In genomic region chr7:157021893-157022680, GRCh38 we compare ENCODE assay signal across 23 cellular contexts. TPM values are rescaled to one million over a fixed set of nuclear protein-coding genes. Genes with fewer than 3 reads are reported as not detected.
DNase-seq lines count a peak whose midpoint lies in the region; ATAC-seq, FAIRE-seq and TF ChIP-seq lines count a peak whose summit lies in the region.
"Had no signal": no experiment of that assay in that cellular context is flagged by ENCODE, and none has a peak within 500 bp of the region (broad histone marks: within the 10 kb centered on the region; RNA-seq: fewer than 3 reads in every experiment).

No MANE protein-coding gene starts in this region.

- no peak overlapping the region for H3K4ac ChIP-seq in IMR-90 (ENCODE audit: low read depth, low read length)
- H3K4ac ChIP-seq in neuronal stem cell (ENCODE audit: low read length), result no peak overlapping the region
- no peak overlapping the region for H3K4ac ChIP-seq in trophoblast cell (ENCODE audit: low read depth, low read length)

- FAIRE-seq in A549 (lab: Jason Lieb, UNC) (no peak), endothelial cell of umbilical vein (lab: Jason Lieb, UNC) (no peak)
- FAIRE-seq: D721Med had no signal

- H3K56ac ChIP-seq in IMR-90 (ENCODE audit: extremely low read depth, insufficient read depth, low read length), result no peak overlapping the region

- H4K12ac ChIP-seq in trophoblast cell (ENCODE audit: low read depth, low read length), result no peak overlapping the region

- H2AK5ac ChIP-seq in IMR-90 (ENCODE audit: low read depth, low read length) (no peak overlapping the region), neuronal stem cell (ENCODE audit: low read depth, low read length) (peak overlapping the region; percentile 56), trophoblast cell (ENCODE audit: low read length) (no peak overlapping the region)

- H2BK20ac ChIP-seq in IMR-90 (ENCODE audit: low read depth, low read length), result no peak overlapping the region

- H3K79me1 ChIP-seq in IMR-90 (ENCODE audit: low read depth in 1 of 2, low read length in 2 of 2) (no peaks in the 10 kb centered on the region), neuronal stem cell (ENCODE audit: low read depth, low read length) (no peaks in the 10 kb centered on the region), trophoblast cell (ENCODE audit: low read length) (no peaks in the 10 kb centered on the region)

- H3K9me3 ChIP-seq in A549, result no peaks in the 10 kb centered on the region
- H3K9me3 ChIP-seq in IMR-90 (ENCODE audit: control insufficient read depth, insufficient read depth, low read length), result peaks cover 7% of the 10 kb centered on the region; the same call in 1 of the 2 replicates
- no peaks in the 10 kb centered on the region for H3K9me3 ChIP-seq in endothelial cell of umbilical vein (replicated peaks; ENCODE audit: control insufficient read depth, insufficient read depth, low read length)
- H3K9me3 ChIP-seq in neuronal stem cell (replicated peaks in 1 of 2; ENCODE audit: control insufficient read depth in 2 of 2, insufficient read depth in 1 of 2, low read depth in 1 of 2, low read length in 2 of 2), result peaks cover 0 to 4% of the 10 kb centered on the region in 2 donors
- H3K9me3 ChIP-seq in trophoblast cell (ENCODE audit: insufficient read depth, low read depth, low read length), result peaks cover 11% of the 10 kb centered on the region
- H3K9me3 ChIP-seq in PC-3 (ENCODE audit: low read length), result no peaks in the 10 kb centered on the region
- H3K9me3 ChIP-seq in GM23248 (ENCODE audit: low read depth), result no peaks in the 10 kb centered on the region

- 72% methylated on average over 27 of the region's 28 CpGs for WGBS in A549 (ENCODE audit: missing lambda C conversion rate)
- WGBS in IMR-90 (ENCODE audit: extremely low coverage in 2 of 2, insufficient read length in 1 of 2), 2 experiments, result 0% methylated on average over 3 of the region's 28 CpGs; no CpG with 5 or more reads in 1 of the 2 experiments
- WGBS in neuronal stem cell (ENCODE audit: extremely low coverage in 2 of 2, insufficient read length in 2 of 2, insufficient replicate concordance in 1 of 2), 2 donors, result no CpG with 5 or more reads among the region's 28 CpGs
- WGBS in trophoblast cell (ENCODE audit: extremely low coverage, insufficient coverage, insufficient read length), result no CpG with 5 or more reads among the region's 28 CpGs
- WGBS in GM23248 (ENCODE audit: low coverage in 1 of 2, low lambda C conversion rate in 2 of 2, missing lambda C conversion rate in 2 of 2), 2 experiments, result 6% methylated on average over 21 to 28 of the region's 28 CpGs

- dilution Hi-C loops in IMR-90 (cut with HindIII; ENCODE audit: low sequenced_read_pairs, unreplicated experiment) (no loop called here), endothelial cell of umbilical vein (cut with MboI; ENCODE audit: extremely low pct_ligation_motif_present, low sequenced_read_pairs) (no loop called here)

- H3K36me3 ChIP-seq in IMR-90 (ENCODE audit: control insufficient read depth, insufficient read depth, low read length) (no peaks in the 10 kb centered on the region), endothelial cell of umbilical vein (ENCODE audit: control insufficient read depth in 2 of 2, extremely low read depth in 1 of 2, insufficient read depth in 2 of 2, low read length in 2 of 2) (no peaks in the 10 kb centered on the region), neuronal stem cell (replicated peaks in 1 of 2; ENCODE audit: control insufficient read depth in 2 of 2, insufficient read depth in 2 of 2, low read length in 2 of 2) (no peaks in the 10 kb centered on the region), trophoblast cell (ENCODE audit: control insufficient read depth in 1 of 2, insufficient read depth in 2 of 2, low read length in 2 of 2) (no peaks in the 10 kb centered on the region), PC-3 (ENCODE audit: low read depth, low read length) (no peaks in the 10 kb centered on the region), GM23248 (ENCODE audit: low read depth) (no peaks in the 10 kb centered on the region)

- H3K9ac ChIP-seq in IMR-90 (ENCODE audit: low read depth, low read length), result no peak overlapping the region
- H3K9ac ChIP-seq in endothelial cell of umbilical vein (replicated peaks; ENCODE audit: extremely low read depth, insufficient read depth, low read length), result no peak overlapping the region
- no peak overlapping the region for H3K9ac ChIP-seq in neuronal stem cell (ENCODE audit: low read depth, low read length, poor library complexity)
- H3K9ac ChIP-seq in trophoblast cell (ENCODE audit: low read length), result no peak overlapping the region
- no peak overlapping the region for H3K9ac ChIP-seq in PC-3 (ENCODE audit: low read length)
- no peak overlapping the region for H3K9ac ChIP-seq in GM23248

- H2BK15ac ChIP-seq in IMR-90 (ENCODE audit: low read depth, low read length), result no peak overlapping the region
- H2BK15ac ChIP-seq in neuronal stem cell (ENCODE audit: low read length), result no peak overlapping the region

- H3K9me1 ChIP-seq in IMR-90 (ENCODE audit: insufficient read depth, low read length) (no peaks in the 10 kb centered on the region), endothelial cell of umbilical vein (replicated peaks; ENCODE audit: control insufficient read depth, extremely low read depth, insufficient read depth, low read length) (no peaks in the 10 kb centered on the region)

- no peak for TF ChIP-seq EP300 in A549 (IDR thresholded peaks at IDR 0.05)

- intact Hi-C loops in IMR-90 (cut with micrococcal nuclease) (no loop called here), endothelial cell of umbilical vein (cut with micrococcal nuclease) (no loop called here), PC-3 (cut with micrococcal nuclease) (loop anchor here (10.0 kb wide), 1 partner anchor 113 kb away; the partner anchor contains the start of gene UBE3C)

- no peaks in the 10 kb centered on the region; the same call in 2 of the 3 replicates for H3K4me1 ChIP-seq in A549
- no peaks in the 10 kb centered on the region for H3K4me1 ChIP-seq in IMR-90 (ENCODE audit: control insufficient read depth, insufficient read depth, low read length)
- no peaks in the 10 kb centered on the region for H3K4me1 ChIP-seq in endothelial cell of umbilical vein (ENCODE audit: control insufficient read depth, extremely low read depth, insufficient read depth, low read length)
- H3K4me1 ChIP-seq in neuronal stem cell (ENCODE audit: control insufficient read depth in 2 of 2, insufficient read depth in 1 of 2, low read depth in 1 of 2, low read length in 2 of 2), result peaks cover 0 to 2% of the 10 kb centered on the region in 2 donors
- H3K4me1 ChIP-seq in trophoblast cell (ENCODE audit: control insufficient read depth in 1 of 2, insufficient read depth in 2 of 2, low read length in 2 of 2), result peaks cover 2 to 10% of the 10 kb centered on the region in 2 experiments
- H3K4me1 ChIP-seq in PC-3 (ENCODE audit: insufficient read depth, low read length), result no peaks in the 10 kb centered on the region
- H3K4me1 ChIP-seq in GM23248 (ENCODE audit: insufficient read depth), result no peaks in the 10 kb centered on the region

- H2BK12ac ChIP-seq in neuronal stem cell (ENCODE audit: low read length) (no peak overlapping the region), trophoblast cell (ENCODE audit: low read length) (no peak overlapping the region)

- CTCF ChIA-PET in A549 (lab: Yijun Ruan, JAX) (interaction anchor here (1.1 to 1.6 kb wide), 2 partner anchors 12 to 252 kb away, joined by 3 read pairs; partner anchors contain the start of gene MNX1), IMR-90 (lab: Yijun Ruan, JAX) (no interaction called here), endothelial cell of umbilical vein (lab: Charles Lee) (no interaction called here), PC-3 (lab: Charles Lee) (no interaction called here)

- H3K27me3 ChIP-seq in IMR-90 (ENCODE audit: control insufficient read depth, insufficient read depth, low read length) (peaks cover 79% of the 10 kb centered on the region), endothelial cell of umbilical vein (ENCODE audit: control insufficient read depth in 2 of 2, insufficient read depth in 2 of 2, low read length in 2 of 2) (peaks cover 79 to 88% of the 10 kb centered on the region in 2 experiments), neuronal stem cell (ENCODE audit: control insufficient read depth in 3 of 3, insufficient read depth in 3 of 3, low read depth in 1 of 3, low read length in 3 of 3) (peaks cover 58 to 100% (median 90%) of the 10 kb centered on the region in 3 experiments), trophoblast cell (ENCODE audit: insufficient read depth, low read length) (peaks cover 81% of the 10 kb centered on the region), PC-3 (ENCODE audit: low read length) (peaks cover 89% of the 10 kb centered on the region), GM23248 (replicated peaks; ENCODE audit: insufficient read depth) (peaks cover 100% of the 10 kb centered on the region)

- H4K8ac ChIP-seq in IMR-90 (ENCODE audit: low read depth in 2 of 2, low read length in 2 of 2), result no peak overlapping the region
- H4K8ac ChIP-seq in neuronal stem cell (ENCODE audit: low read depth, low read length), result no peak overlapping the region
- no peak overlapping the region for H4K8ac ChIP-seq in trophoblast cell (ENCODE audit: low read depth, low read length)

- peak overlapping the region; percentile 13 for H2AFZ ChIP-seq in IMR-90 (replicated peaks; ENCODE audit: low read length, poor library complexity)
- H2AFZ ChIP-seq in endothelial cell of umbilical vein (ENCODE audit: low read depth, low read length), result no peak overlapping the region
- peak overlapping the region; percentile 65 for H2AFZ ChIP-seq in neuronal stem cell (ENCODE audit: low read length)
- no peak overlapping the region for H2AFZ ChIP-seq in trophoblast cell (ENCODE audit: insufficient read depth, low read length, poor library complexity)
- H2AFZ ChIP-seq in PC-3 (ENCODE audit: low read length), result no peak overlapping the region
- H2AFZ ChIP-seq in GM23248, result no peak overlapping the region

- no peak overlapping the region for H3K27ac ChIP-seq in A549
- H3K27ac ChIP-seq in IMR-90 (ENCODE audit: insufficient read depth, low read length), result no peak overlapping the region
- H3K27ac ChIP-seq in endothelial cell of umbilical vein (ENCODE audit: insufficient read depth, low read depth, low read length), result no peak overlapping the region
- no peak overlapping the region for H3K27ac ChIP-seq in neuronal stem cell (replicated peaks; ENCODE audit: low read length)
- H3K27ac ChIP-seq in trophoblast cell (ENCODE audit: low read depth, low read length), result no peak overlapping the region
- H3K27ac ChIP-seq in PC-3 (ENCODE audit: low read length), result no peak overlapping the region
- no peak overlapping the region for H3K27ac ChIP-seq in GM23248
- H3K27ac ChIP-seq: dorsolateral prefrontal cortex, foreskin keratinocyte had no signal

- BruUV-seq in IMR-90 (replicated peaks; lab: Mats Ljungman, UMichigan) (no TSS peak), endothelial cell of umbilical vein (replicated peaks; lab: Mats Ljungman, UMichigan) (no TSS peak), PC-3 (replicated peaks; lab: Mats Ljungman, UMichigan) (no TSS peak)

- no peak overlapping the region for H4K91ac ChIP-seq in IMR-90 (ENCODE audit: insufficient read depth, low read depth, low read length)
- no peak overlapping the region for H4K91ac ChIP-seq in neuronal stem cell (ENCODE audit: low read depth, low read length, poor library complexity)
- no peak overlapping the region for H4K91ac ChIP-seq in trophoblast cell (ENCODE audit: low read depth, low read length)

- H3K79me2 ChIP-seq in endothelial cell of umbilical vein (ENCODE audit: control insufficient read depth, insufficient read depth, low read length), result no peaks in the 10 kb centered on the region
- H3K79me2 ChIP-seq in trophoblast cell (ENCODE audit: control insufficient read depth, insufficient read depth, low read length, poor library complexity), result no peaks in the 10 kb centered on the region
- no peaks in the 10 kb centered on the region for H3K79me2 ChIP-seq in PC-3 (ENCODE audit: low read length)
- H3K79me2 ChIP-seq in GM23248 (ENCODE audit: insufficient read depth), result no peaks in the 10 kb centered on the region

- H3K18ac ChIP-seq in IMR-90 (ENCODE audit: low read depth, low read length) (no peak overlapping the region), neuronal stem cell (ENCODE audit: low read length) (no peak overlapping the region), trophoblast cell (ENCODE audit: low read length) (no peak overlapping the region)

- H3F3A ChIP-seq in PC-3 (ENCODE audit: low read length, unreplicated experiment) (no peaks in the 10 kb centered on the region), GM23248 (ENCODE audit: insufficient read depth) (no peaks in the 10 kb centered on the region)

- in situ Hi-C loops in IMR-90 (cut with MboI; ENCODE audit: low sequenced_read_pairs), result no loop called here
- in situ Hi-C loops in GM23248 (cut with MboI), result no loop called here

- POLR2A ChIA-PET in A549 (lab: Yijun Ruan, JAX) (no interaction called here), IMR-90 (lab: Charles Lee; ENCODE audit: unreplicated experiment) (no interaction called here), endothelial cell of umbilical vein (lab: Charles Lee) (no interaction called here), PC-3 (lab: Charles Lee; ENCODE audit: unreplicated experiment) (no interaction called here)

- TF ChIP-seq CTCF in A549 (IDR thresholded peaks at IDR 0.05) (no peak), IMR-90 (conservative IDR thresholded peaks at IDR 0.05; ENCODE audit: low read depth, low read length) (no peak), endothelial cell of umbilical vein (IDR thresholded peaks at IDR 0.05; ENCODE audit: extremely low read depth in 1 of 2, insufficient read depth in 1 of 2, low read depth in 1 of 2, low read length in 2 of 2) (no peak), PC-3 (conservative IDR thresholded peaks at IDR 0.05; ENCODE audit: low read depth, low read length) (no peak)

- no peak for TF ChIP-seq POLR2A in A549 (IDR thresholded peaks at IDR 0.05; ENCODE audit: low read length)
- TF ChIP-seq POLR2A in IMR-90 (IDR thresholded peaks at IDR 0.05; ENCODE audit: low read depth, low read length), result no peak
- TF ChIP-seq POLR2A in endothelial cell of umbilical vein (IDR thresholded peaks at IDR 0.05; ENCODE audit: low read depth, low read length), result no peak

- DNase-seq in A549 (ENCODE audit: low read depth in 1 of 2, low spot score in 1 of 2), result no peak
- no peak for DNase-seq in IMR-90
- DNase-seq in endothelial cell of umbilical vein (ENCODE audit: low read depth, low spot score), result no peak
- DNase-seq in neuronal stem cell (ENCODE audit: low spot score), result no peak
- no peak for DNase-seq in trophoblast cell
- no peak for DNase-seq in activated effector memory CD4-positive, alpha-beta T cell treated with Interleukin-2 at 50 U/mL for 16 hours
- no peak for DNase-seq in PC-3
- DNase-seq in GM23248, result no peak
- DNase-seq: activated naive CD4-positive, alpha-beta T cell; amygdala; C1 segment of cervical spinal cord; dorsolateral prefrontal cortex; foreskin keratinocyte; GDM1; hypothalamus; left colon; NCI-H1694 treated with DMSO at 0.1 percent for 48 hours; NCI-H2227 treated with DMSO at 0.1 percent for 48 hours; NCI-H748 treated with DMSO at 0.1 percent for 48 hours; nephron progenitor cell had no signal

- H3K9me2 ChIP-seq in PC-3 (replicated peaks; ENCODE audit: low read length) (no peaks in the 10 kb centered on the region), GM23248 (ENCODE audit: insufficient read depth) (no peaks in the 10 kb centered on the region)

- H2BK5ac ChIP-seq in IMR-90 (ENCODE audit: low read depth, low read length, poor library complexity, severe bottlenecking) (no peak overlapping the region), neuronal stem cell (ENCODE audit: low read length) (peak overlapping the region; percentile 75), trophoblast cell (ENCODE audit: low read depth, low read length, poor library complexity) (no peak overlapping the region)

- H3K4me3 ChIP-seq in A549 (peak overlapping the region; percentile 45; the same call in 1 of the 3 replicates), IMR-90 (ENCODE audit: insufficient read depth, low read depth, low read length) (no peak overlapping the region), endothelial cell of umbilical vein (replicated peaks in 1 of 3; ENCODE audit: insufficient read depth in 1 of 3, low read depth in 1 of 3, low read length in 3 of 3) (no peak overlapping the region), neuronal stem cell (ENCODE audit: low read length in 2 of 2) (no peak overlapping the region), trophoblast cell (ENCODE audit: low read depth, low read length) (no peak overlapping the region), PC-3 (ENCODE audit: low read length) (no peak overlapping the region), GM23248 (no peak overlapping the region)

- peak overlapping the region; percentile 44 for H2AK9ac ChIP-seq in IMR-90 (replicated peaks; ENCODE audit: low read depth, low read length, poor library complexity)

- no peak overlapping the region for H4K5ac ChIP-seq in IMR-90 (ENCODE audit: low read depth, low read length)

- H2BK120ac ChIP-seq in IMR-90 (ENCODE audit: low read depth, low read length) (no peak overlapping the region), neuronal stem cell (ENCODE audit: low read depth, low read length) (peak overlapping the region; percentile 61), trophoblast cell (ENCODE audit: insufficient read depth, low read length, poor library complexity) (no peak overlapping the region)

- TF ChIP-seq RAD21 in A549 (conservative IDR thresholded peaks at IDR 0.05 in 1 of 2, IDR thresholded peaks at IDR 0.05 in 1 of 2) (no peak), IMR-90 (IDR thresholded peaks at IDR 0.05; ENCODE audit: low read length) (no peak)

- H4K20me1 ChIP-seq in IMR-90 (ENCODE audit: insufficient read depth, low read length) (no peaks in the 10 kb centered on the region), endothelial cell of umbilical vein (replicated peaks; ENCODE audit: control insufficient read depth, extremely low read depth, insufficient read depth, low read length) (no peaks in the 10 kb centered on the region), PC-3 (ENCODE audit: low read length) (no peaks in the 10 kb centered on the region), GM23248 (ENCODE audit: insufficient read depth) (no peaks in the 10 kb centered on the region)

- H3K23ac ChIP-seq in IMR-90 (ENCODE audit: low read depth, low read length), result no peak overlapping the region
- no peak overlapping the region for H3K23ac ChIP-seq in neuronal stem cell (ENCODE audit: low read depth, low read length, poor library complexity)
- H3K23ac ChIP-seq in trophoblast cell (ENCODE audit: low read length), result no peak overlapping the region

- ATAC-seq in A549, result 0 out of 6 replicates have a peak, but pooled peaks of 1 of the 2 experiments have one; percentile 14
- ATAC-seq in IMR-90 (ENCODE audit: low read depth), result no peak
- ATAC-seq in PC-3, result no peak

- H3K14ac ChIP-seq in IMR-90 (replicated peaks; ENCODE audit: low read depth, low read length) (no peak overlapping the region), neuronal stem cell (ENCODE audit: low read length) (no peak overlapping the region), trophoblast cell (ENCODE audit: low read length) (no peak overlapping the region)

- H3K4me2 ChIP-seq in A549 (peak overlapping the region; percentile 93; the same call in 1 of the 3 replicates), IMR-90 (ENCODE audit: low read depth, low read length) (no peak overlapping the region), endothelial cell of umbilical vein (ENCODE audit: insufficient read depth, low read length) (no peak overlapping the region), neuronal stem cell (ENCODE audit: insufficient read depth, low read length, poor library complexity, severe bottlenecking) (peak overlapping the region; percentile 25), trophoblast cell (ENCODE audit: low read length) (no peak overlapping the region), PC-3 (ENCODE audit: low read length) (no peak overlapping the region), GM23248 (ENCODE audit: unreplicated experiment) (no peak overlapping the region)

RNA-seq across cellular contexts. Expression of gene MNX1, which starts 11.6 kb away (rescaled TPM):
- polyA plus RNA-seq in A549 (2011; rRNA removed) (0.67 and 0.70 TPM in 2 replicates), A549 (2017; fragmentation: RNase III; extraction: RNeasy Plus Mini Kit Qiagen cat#74134 plus additional on column Dnase treatment) (3.1 to 4.5 TPM (median 4.2 TPM) in 3 replicates), IMR-90 (2012; rRNA removed) (not detected in 2 replicates), endothelial cell of umbilical vein (not detected in 2 replicates), GM23248 (2016; fragmentation: Nextera tagmentation; extraction: Ambion mirVana) (not detected in 2 replicates)
- polyA plus RNA-seq in A549 (2012; cell fraction: cytosol; rRNA removed), result 1.5 and 1.8 TPM in 2 replicates
- polyA plus RNA-seq in A549 (2012; cell fraction: nucleus; rRNA removed), result 3.2 TPM in 2 replicates
- polyA minus RNA-seq in A549 (2011; rRNA and poly(A)+ RNA removed), result 0.88 and 1.0 TPM in 2 replicates
- total RNA-seq in IMR-90 (2012; rRNA removed) (not detected in 2 replicates), endothelial cell of umbilical vein (not detected in 2 replicates), PC-3 (2014; rRNA removed) (2.6 and 3.7 TPM in 2 replicates)
- not detected in 2 replicates for polyA plus RNA-seq in IMR-90 (2012; cell fraction: cytosol; rRNA removed)
- polyA plus RNA-seq in IMR-90 (2012; cell fraction: nucleus; rRNA removed; ENCODE audit: low replicate concordance), result not detected in 2 replicates
- not detected in 2 replicates for polyA plus RNA-seq in endothelial cell of umbilical vein (2011; cell fraction: cytosol; rRNA removed)
- not detected in 2 replicates for polyA plus RNA-seq in endothelial cell of umbilical vein (2011; cell fraction: nucleus; rRNA removed)
- polyA plus RNA-seq in endothelial cell of umbilical vein (2012), result not detected in 2 replicates
- not detected in 2 replicates for polyA minus RNA-seq in endothelial cell of umbilical vein
- 1.2 TPM for polyA minus RNA-seq in endothelial cell of umbilical vein (2011; cell fraction: cytosol; rRNA and poly(A)+ RNA removed)
- polyA minus RNA-seq in endothelial cell of umbilical vein (2011; cell fraction: nucleus; rRNA and poly(A)+ RNA removed), result not detected in 2 replicates
- not detected for polyA plus RNA-seq in neuronal stem cell (2013, experiment 1 of 2)
- polyA plus RNA-seq in neuronal stem cell (2013, experiment 2 of 2), result 0.04 TPM
- polyA plus RNA-seq in trophoblast cell (2013), result 0.07 and 0.10 TPM in 2 replicates
- total RNA-seq in GM23248 (2014; rRNA removed; shearing (Covaris generic)), result not detected in 2 replicates
- total RNA-seq: cardiac septum, dorsolateral prefrontal cortex, mesothelial cell of epicardium had no signal

Comparison
In these comparisons a context has a peak if more than half of its experiments do, and no peak if none do; other contexts are left out.
1. H3K4me2 ChIP-seq: peak in A549 (single experiment) and neuronal stem cell (single experiment); none in IMR-90 (single experiment), endothelial cell of umbilical vein (single experiment), trophoblast cell (single experiment), PC-3 (single experiment) and GM23248 (single experiment).
2. H2AFZ ChIP-seq: peak in IMR-90 (single experiment) and neuronal stem cell (single experiment); none in endothelial cell of umbilical vein (single experiment), trophoblast cell (single experiment), PC-3 (single experiment) and GM23248 (single experiment).